ENCODE assay signal across 17 cellular contexts in genomic region chr2:237625216-237625705, GRCh38. TPM values are rescaled to one million over a fixed set of nuclear protein-coding genes. Genes with fewer than 3 reads are reported as not detected.
DNase-seq lines count a peak whose midpoint lies in the region; ATAC-seq and TF ChIP-seq lines count a peak whose summit lies in the region.
"Had no signal": no experiment of that assay in that cellular context is flagged by ENCODE, and none has a peak within 500 bp of the region (broad histone marks: within the 10 kb centered on the region; RNA-seq: fewer than 3 reads in every experiment).

No MANE protein-coding gene starts in this region.

- TF ChIP-seq POLR2A in right lobe of liver (IDR thresholded peaks at IDR 0.05) = no peak
- TF ChIP-seq POLR2A in gastrocnemius medialis (IDR thresholded peaks at IDR 0.05) = no peak

- intact Hi-C loops in CD4-positive, alpha-beta memory T cell (cut with micrococcal nuclease) = no loop called here
- intact Hi-C loops in dendritic cell treated with granulocyte-macrophage colony-stimulating factor and Interleukin-4, amounts not matched to agents 40 ng/mL and 50 ng/mL, for 4 days (cut with micrococcal nuclease) = no loop called here
- intact Hi-C loops in right lobe of liver (cut with DNase I) (no loop called here), gastrocnemius medialis (cut with DNase I; ENCODE audit: low total_unique reads) (no loop called here)

- in situ Hi-C loops in gastrocnemius medialis (cut with MboI; ENCODE audit: low sequenced_read_pairs in 4 of 4) = no loop called here

- POLR2A ChIA-PET in CD4-positive, alpha-beta memory T cell (lab: Charles Lee; ENCODE audit: partially characterized antibody) = interaction anchor here (0.6 kb wide), 1 partner anchor 21 kb away, joined by 3 read pairs; no protein-coding TSS in a partner anchor

- peak overlapping the region; percentile 21 to 85 (median 66) for H3K4me3 Mint-ChIP-seq in CD4-positive, alpha-beta memory T cell
- no peak overlapping the region for H3K4me3 Mint-ChIP-seq in dendritic cell treated with granulocyte-macrophage colony-stimulating factor and Interleukin-4, amounts not matched to agents 40 ng/mL and 50 ng/mL, for 4 days

- no peaks in the 10 kb centered on the region for H3K36me3 ChIP-seq in CD4-positive, alpha-beta memory T cell (ENCODE audit: insufficient read depth, low read length)
- no peaks in the 10 kb centered on the region for H3K36me3 ChIP-seq in right lobe of liver
- H3K36me3 ChIP-seq in gastrocnemius medialis = no peaks in the 10 kb centered on the region
- H3K36me3 ChIP-seq: tibial nerve had no signal

- peaks cover 6% of the 10 kb centered on the region for H3K4me1 ChIP-seq in CD4-positive, alpha-beta memory T cell (ENCODE audit: insufficient read depth, low read length)
- H3K4me1 ChIP-seq in right lobe of liver (peaks cover 0 to 8% (median 1%) of the 10 kb centered on the region in 4 donors), gastrocnemius medialis (peaks cover 23 to 31% of the 10 kb centered on the region in 2 donors)

- DNase-seq in CD4-positive, alpha-beta memory T cell = no peak
- DNase-seq in right lobe of liver = no peak
- DNase-seq in gastrocnemius medialis = peak; percentile 38 to 59
- no peak for DNase-seq in SKM-1 treated with dmso at 0.1 percent for 144 hours (lab: John Stamatoyannopoulos, UW; ENCODE audit: unreplicated experiment)
- DNase-seq in HCEC 1CT = no peak
- DNase-seq: activated CD4-positive, alpha-beta T cell treated with anti-CD3 and anti-CD28 coated beads for 1 hour; activated T-cell treated with anti-CD3 and anti-CD28 coated beads for 4 hours; NCI-H446 treated with DMSO at 0.1 percent for 48 hours; OCI-M1; SW 1271 had no signal

- peaks cover 8 to 33% (median 18%) of the 10 kb centered on the region in 4 donors for H3K4me1 Mint-ChIP-seq in CD4-positive, alpha-beta memory T cell
- H3K4me1 Mint-ChIP-seq in dendritic cell treated with granulocyte-macrophage colony-stimulating factor and Interleukin-4, amounts not matched to agents 40 ng/mL and 50 ng/mL, for 4 days (ENCODE audit: low read depth) = peaks cover 40% of the 10 kb centered on the region

- peaks cover 0 to 3% of the 10 kb centered on the region in 2 donors for H3K36me3 Mint-ChIP-seq in CD4-positive, alpha-beta memory T cell
- H3K36me3 Mint-ChIP-seq in dendritic cell treated with granulocyte-macrophage colony-stimulating factor and Interleukin-4, amounts not matched to agents 40 ng/mL and 50 ng/mL, for 4 days (ENCODE audit: low read depth) = no peaks in the 10 kb centered on the region

- H3K27me3 Mint-ChIP-seq in CD4-positive, alpha-beta memory T cell = peaks cover 11 to 22% of the 10 kb centered on the region in 2 donors
- H3K27me3 Mint-ChIP-seq in dendritic cell treated with granulocyte-macrophage colony-stimulating factor and Interleukin-4, amounts not matched to agents 40 ng/mL and 50 ng/mL, for 4 days = peaks cover 38% of the 10 kb centered on the region

- ATAC-seq in right lobe of liver = peak; percentile 21 to 37 (median 27)
- ATAC-seq in gastrocnemius medialis = no peak
- ATAC-seq in SK-N-SH treated with all-trans-retinoic acid at 6 μM for 48 hours = no peak
- no peak for ATAC-seq in HG02970 (IDR thresholded peaks at IDR 0.05; ENCODE audit: low FRiP score, unreplicated experiment)

- H3K27ac Mint-ChIP-seq in CD4-positive, alpha-beta memory T cell = peak overlapping the region in 2 of 7 donors; percentile 51 to 60
- H3K27ac Mint-ChIP-seq in dendritic cell treated with granulocyte-macrophage colony-stimulating factor and Interleukin-4, amounts not matched to agents 40 ng/mL and 50 ng/mL, for 4 days = peak overlapping the region; percentile 73

- TF ChIP-seq CTCF in right lobe of liver (IDR thresholded peaks at IDR 0.05) = no peak
- TF ChIP-seq CTCF in gastrocnemius medialis (IDR thresholded peaks at IDR 0.05 in 4 of 5, conservative IDR thresholded peaks at IDR 0.05 in 1 of 5) = no peak

- 71% methylated on average over 9 of the region's 10 CpGs for WGBS in right lobe of liver (ENCODE audit: insufficient coverage, low coverage, low lambda C conversion rate, missing lambda C conversion rate)

- peaks cover 0 to 3% (median 0%) of the 10 kb centered on the region in 8 donors for H3K9me3 Mint-ChIP-seq in CD4-positive, alpha-beta memory T cell
- H3K9me3 Mint-ChIP-seq in dendritic cell treated with granulocyte-macrophage colony-stimulating factor and Interleukin-4, amounts not matched to agents 40 ng/mL and 50 ng/mL, for 4 days = no peaks in the 10 kb centered on the region

- no peaks in the 10 kb centered on the region for H3K9me3 ChIP-seq in CD4-positive, alpha-beta memory T cell (ENCODE audit: control insufficient read depth in 1 of 2, low read length in 2 of 2)
- no peaks in the 10 kb centered on the region for H3K9me3 ChIP-seq in right lobe of liver
- H3K9me3 ChIP-seq in gastrocnemius medialis = no peaks in the 10 kb centered on the region
- H3K9me3 ChIP-seq: tibial nerve had no signal

- H3K27ac ChIP-seq in CD4-positive, alpha-beta memory T cell (ENCODE audit: low read depth, low read length) = no peak overlapping the region
- H3K27ac ChIP-seq in right lobe of liver (no peak overlapping the region), gastrocnemius medialis (peak overlapping the region; percentile 84 to 88 (median 86))

- no peak overlapping the region for H3K4me3 ChIP-seq in CD4-positive, alpha-beta memory T cell (ENCODE audit: low read length in 2 of 2)
- H3K4me3 ChIP-seq in right lobe of liver = no peak overlapping the region
- no peak overlapping the region for H3K4me3 ChIP-seq in gastrocnemius medialis
- H3K4me3 ChIP-seq: tibial nerve had no signal

- CTCF ChIA-PET in CD4-positive, alpha-beta memory T cell (lab: Charles Lee; ENCODE audit: partially characterized antibody) = interaction anchor here (1.2 kb wide), 1 partner anchor 120 kb away, joined by 3 read pairs; no protein-coding TSS in a partner anchor

- no peaks in the 10 kb centered on the region for H3K27me3 ChIP-seq in CD4-positive, alpha-beta memory T cell (ENCODE audit: insufficient read depth, low read length)
- no peaks in the 10 kb centered on the region for H3K27me3 ChIP-seq in right lobe of liver
- no peaks in the 10 kb centered on the region for H3K27me3 ChIP-seq in gastrocnemius medialis

TF ChIP-seq in SK-N-SH treated with all-trans-retinoic acid at 6 μM for 48 hours, 23 proteins besides CTCF, POLR2A, EP300 and RAD21:
- no peak for TF ChIP-seq CSRNP3 (CRISPR knock-in tag; IDR thresholded peaks at IDR 0.05)
- TF ChIP-seq, protein P1, sequence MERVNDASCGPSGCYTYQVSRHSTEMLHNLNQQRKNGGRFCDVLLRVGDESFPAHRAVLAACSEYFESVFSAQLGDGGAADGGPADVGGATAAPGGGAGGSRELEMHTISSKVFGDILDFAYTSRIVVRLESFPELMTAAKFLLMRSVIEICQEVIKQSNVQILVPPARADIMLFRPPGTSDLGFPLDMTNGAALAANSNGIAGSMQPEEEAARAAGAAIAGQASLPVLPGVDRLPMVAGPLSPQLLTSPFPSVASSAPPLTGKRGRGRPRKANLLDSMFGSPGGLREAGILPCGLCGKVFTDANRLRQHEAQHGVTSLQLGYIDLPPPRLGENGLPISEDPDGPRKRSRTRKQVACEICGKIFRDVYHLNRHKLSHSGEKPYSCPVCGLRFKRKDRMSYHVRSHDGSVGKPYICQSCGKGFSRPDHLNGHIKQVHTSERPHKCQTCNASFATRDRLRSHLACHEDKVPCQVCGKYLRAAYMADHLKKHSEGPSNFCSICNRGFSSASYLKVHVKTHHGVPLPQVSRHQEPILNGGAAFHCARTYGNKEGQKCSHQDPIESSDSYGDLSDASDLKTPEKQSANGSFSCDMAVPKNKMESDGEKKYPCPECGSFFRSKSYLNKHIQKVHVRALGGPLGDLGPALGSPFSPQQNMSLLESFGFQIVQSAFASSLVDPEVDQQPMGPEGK (CRISPR knock-in tag; IDR thresholded peaks at IDR 0.05; ENCODE audit: borderline replicate concordance) = no peak
- TF ChIP-seq ISL1 (CRISPR knock-in tag; IDR thresholded peaks at IDR 0.05) = no peak
- no peak for TF ChIP-seq TOX (CRISPR knock-in tag; IDR thresholded peaks at IDR 0.05; ENCODE audit: borderline replicate concordance)
- no peak for TF ChIP-seq SNAI2 (CRISPR knock-in tag; IDR thresholded peaks at IDR 0.05)
- no peak for TF ChIP-seq ZC3H10 (CRISPR knock-in tag; IDR thresholded peaks at IDR 0.05)
- no peak for TF ChIP-seq CSDC2 (CRISPR knock-in tag; IDR thresholded peaks at IDR 0.05)
- TF ChIP-seq RARB (CRISPR knock-in tag; IDR thresholded peaks at IDR 0.05) = no peak
TF ChIP-seq in SK-N-SH treated with all-trans-retinoic acid at 6 μM for 48 hours: peak in this region for 0.

RNA-seq across cellular contexts. Expression of gene LRRFIP1, which starts 2.1 kb away (rescaled TPM):
- total RNA-seq in CD4-positive, alpha-beta memory T cell = 100 to 1,000 TPM; 114 to 119 TPM
- 100 to 1,000 TPM in 1 of 2 donors, 10 to 100 TPM in 1; 88.0 to 198 TPM for polyA plus RNA-seq in CD4-positive, alpha-beta memory T cell
- 10 to 100 TPM; 29.4 to 56.3 (median 49.7) TPM for total RNA-seq in right lobe of liver
- total RNA-seq in gastrocnemius medialis = 10 to 100 TPM; 37.9 to 74.1 (median 54.0) TPM

RNA-seq across cellular contexts. Expression of gene RAB17, which starts 34.7 kb away (rescaled TPM):
- not detected for total RNA-seq in CD4-positive, alpha-beta memory T cell
- polyA plus RNA-seq in CD4-positive, alpha-beta memory T cell = not detected
- total RNA-seq in right lobe of liver (100 to 1,000 TPM in 2 of 6 experiments, 10 to 100 TPM in 4; 57.5 to 129 (median 77.9) TPM), gastrocnemius medialis (1 to 10 TPM in 1 of 4 donors, under 1 TPM in 1, not detected in 2; 0.42 to 1.3 TPM)

RNA-seq across cellular contexts. Expression of gene PRLH, which starts 58.9 kb away (rescaled TPM):
- not detected for total RNA-seq in CD4-positive, alpha-beta memory T cell
- not detected for polyA plus RNA-seq in CD4-positive, alpha-beta memory T cell
- total RNA-seq in right lobe of liver = not detected
- not detected for total RNA-seq in gastrocnemius medialis
- total RNA-seq: Daoy, fibroblast of villous mesenchyme, myocyte, tibial nerve had no signal

Comparison
In these comparisons a context has a peak if more than half of its experiments do, and no peak if none do; other contexts are left out.
1. DNase-seq: peak in gastrocnemius medialis (2 of 2); none in CD4-positive, alpha-beta memory T cell (0 of 5), right lobe of liver (0 of 3), SKM-1 treated with dmso at 0.1 percent for 144 hours (single experiment) and HCEC 1CT (single experiment).
2. H3K27ac ChIP-seq: peak in gastrocnemius medialis (4 of 4); none in CD4-positive, alpha-beta memory T cell (single experiment) and right lobe of liver (0 of 3).
3. ATAC-seq: peak in right lobe of liver (4 of 4); none in gastrocnemius medialis (0 of 2), SK-N-SH treated with all-trans-retinoic acid at 6 μM for 48 hours (single experiment) and HG02970 (single experiment).
4. RNA of gene RAB17, which starts 34.7 kb away (total RNA-seq): 57.5 to 129 TPM in right lobe of liver; 0.42 to 1.3 TPM in gastrocnemius medialis and not detected in CD4-positive, alpha-beta memory T cell; every median in the first group is over 10 times any median in the second.